ENCODE assay signal across 9 cellular contexts in genomic region chr16:15897834-15898254, GRCh38. TPM values are rescaled to one million over a fixed set of nuclear protein-coding genes. Genes with fewer than 3 reads are reported as not detected.
DNase-seq lines count a peak whose midpoint lies in the region; ATAC-seq and TF ChIP-seq lines count a peak whose summit lies in the region.
"Had no signal": no experiment of that assay in that cellular context is flagged by ENCODE, and none has a peak within 500 bp of the region (broad histone marks: within the 10 kb centered on the region; RNA-seq: fewer than 3 reads in every experiment).

No MANE protein-coding gene starts in this region.

- H3K4me3 Mint-ChIP-seq in activated CD4-positive, alpha-beta T cell treated with anti-CD3 and anti-CD28 coated beads, Interleukin-2, amount 10 ng/mL, durations not matched to agents 7 days and 5 days = no peak overlapping the region
- peak overlapping the region; percentile 25 for H3K4me3 Mint-ChIP-seq in activated naive CD8-positive, alpha-beta T cell treated with anti-CD3 and anti-CD28 coated beads for 36 hours
- H3K4me3 Mint-ChIP-seq: CD8-positive, alpha-beta memory T cell had no signal

- 59% methylated on average over 5 of the region's 5 CpGs for WGBS in esophagus muscularis mucosa

- peak; percentile 18 for DNase-seq in activated CD4-positive, alpha-beta T cell treated with anti-CD3 and anti-CD28 coated beads, Interleukin-2, amount 10 ng/mL, durations not matched to agents 7 days and 5 days
- DNase-seq in activated CD4-positive, alpha-beta T cell treated with anti-CD3 and anti-CD28 coated beads for 1 hour = no peak
- peak; percentile 32 for DNase-seq in activated naive CD8-positive, alpha-beta T cell treated with anti-CD3 and anti-CD28 coated beads for 36 hours
- DNase-seq in stimulated activated CD8-positive, alpha-beta memory T cell treated with anti-CD3 and anti-CD28 coated beads, Interleukin-4, amount 100 ng/mL, for 48 hours = peak; percentile 69
- DNase-seq in NCI-H2196 (lab: John Stamatoyannopoulos, UW; ENCODE audit: unreplicated experiment) (no peak), esophagus muscularis mucosa (ENCODE audit: extremely low spot score) (no peak)
- DNase-seq: CD8-positive, alpha-beta memory T cell had no signal

- no peaks in the 10 kb centered on the region for H3K9me3 ChIP-seq in esophagus muscularis mucosa

- H3K4me1 ChIP-seq in esophagus muscularis mucosa = peaks cover 0 to 5% (median 0%) of the 10 kb centered on the region in 4 donors

- H3K27me3 ChIP-seq in esophagus muscularis mucosa = no peaks in the 10 kb centered on the region

- TF ChIP-seq EP300 in esophagus muscularis mucosa (IDR thresholded peaks at IDR 0.05) = no peak

- no peak overlapping the region for H3K4me3 ChIP-seq in esophagus muscularis mucosa

- peaks cover 27% of the 10 kb centered on the region for H3K4me1 Mint-ChIP-seq in activated CD4-positive, alpha-beta T cell treated with anti-CD3 and anti-CD28 coated beads, Interleukin-2, amount 10 ng/mL, durations not matched to agents 7 days and 5 days
- H3K4me1 Mint-ChIP-seq in activated naive CD8-positive, alpha-beta T cell treated with anti-CD3 and anti-CD28 coated beads for 36 hours = peaks cover 16% of the 10 kb centered on the region
- H3K4me1 Mint-ChIP-seq: CD8-positive, alpha-beta memory T cell had no signal

- no peaks in the 10 kb centered on the region for H3K36me3 Mint-ChIP-seq in activated CD4-positive, alpha-beta T cell treated with anti-CD3 and anti-CD28 coated beads, Interleukin-2, amount 10 ng/mL, durations not matched to agents 7 days and 5 days (ENCODE audit: low read depth)
- no peaks in the 10 kb centered on the region for H3K36me3 Mint-ChIP-seq in activated naive CD8-positive, alpha-beta T cell treated with anti-CD3 and anti-CD28 coated beads for 36 hours
- H3K36me3 Mint-ChIP-seq: CD8-positive, alpha-beta memory T cell had no signal

- no peak for TF ChIP-seq CTCF in esophagus muscularis mucosa (IDR thresholded peaks at IDR 0.05)

- H3K9me3 Mint-ChIP-seq in activated CD4-positive, alpha-beta T cell treated with anti-CD3 and anti-CD28 coated beads, Interleukin-2, amount 10 ng/mL, durations not matched to agents 7 days and 5 days = no peaks in the 10 kb centered on the region
- no peaks in the 10 kb centered on the region for H3K9me3 Mint-ChIP-seq in activated naive CD8-positive, alpha-beta T cell treated with anti-CD3 and anti-CD28 coated beads for 36 hours
- H3K9me3 Mint-ChIP-seq: CD8-positive, alpha-beta memory T cell had no signal

- intact Hi-C loops in esophagus muscularis mucosa (cut with DNase I) = no loop called here

- no peak overlapping the region for H3K27ac ChIP-seq in esophagus muscularis mucosa (replicated peaks in 1 of 4)

- no peaks in the 10 kb centered on the region for H3K27me3 Mint-ChIP-seq in activated CD4-positive, alpha-beta T cell treated with anti-CD3 and anti-CD28 coated beads, Interleukin-2, amount 10 ng/mL, durations not matched to agents 7 days and 5 days
- H3K27me3 Mint-ChIP-seq in activated naive CD8-positive, alpha-beta T cell treated with anti-CD3 and anti-CD28 coated beads for 36 hours = no peaks in the 10 kb centered on the region

- H3K36me3 ChIP-seq in esophagus muscularis mucosa = no peaks in the 10 kb centered on the region

- H3K27ac Mint-ChIP-seq in activated CD4-positive, alpha-beta T cell treated with anti-CD3 and anti-CD28 coated beads, Interleukin-2, amount 10 ng/mL, durations not matched to agents 7 days and 5 days = peak overlapping the region; percentile 71
- H3K27ac Mint-ChIP-seq in activated naive CD8-positive, alpha-beta T cell treated with anti-CD3 and anti-CD28 coated beads for 36 hours = no peak overlapping the region

- CTCF ChIA-PET in activated CD4-positive, alpha-beta T cell treated with anti-CD3 and anti-CD28 coated beads, Interleukin-2, amount 10 ng/mL, durations not matched to agents 7 days and 5 days (lab: Charles Lee) = interaction anchor here (1.0 to 1.1 kb wide), 2 partner anchors 14 to 21 kb away, joined by 3 to 5 read pairs; no protein-coding TSS in a partner anchor

- ATAC-seq in HG03521 (IDR thresholded peaks at IDR 0.05; ENCODE audit: unreplicated experiment) (peak; percentile 79), GM18520 (IDR thresholded peaks at IDR 0.05; ENCODE audit: unreplicated experiment) (no peak)

- POLR2A ChIA-PET in activated CD4-positive, alpha-beta T cell treated with anti-CD3 and anti-CD28 coated beads, Interleukin-2, amount 10 ng/mL, durations not matched to agents 7 days and 5 days (lab: Charles Lee) = interaction anchor here (0.6 to 1.1 kb wide), 2 partner anchors 10 kb away, joined by 3 read pairs; no protein-coding TSS in a partner anchor

- TF ChIP-seq POLR2A in esophagus muscularis mucosa (IDR thresholded peaks at IDR 0.05; ENCODE audit: low read depth) = no peak

RNA-seq across cellular contexts. Expression of gene CEP20, which starts 9.4 kb away (rescaled TPM):
- 10 to 100 TPM; 46.2 to 59.4 TPM for total RNA-seq in activated CD4-positive, alpha-beta T cell treated with anti-CD3 and anti-CD28 coated beads, Interleukin-2, amount 10 ng/mL, durations not matched to agents 7 days and 5 days
- total RNA-seq in activated naive CD8-positive, alpha-beta T cell treated with anti-CD3 and anti-CD28 coated beads for 36 hours = 10 to 100 TPM; 37.5 to 44.9 TPM
- total RNA-seq in esophagus muscularis mucosa = 10 to 100 TPM; 25.2 to 36.1 (median 32.0) TPM

RNA-seq across cellular contexts. Expression of gene MYH11, which starts 41.0 kb away (rescaled TPM):
- total RNA-seq in activated CD4-positive, alpha-beta T cell treated with anti-CD3 and anti-CD28 coated beads, Interleukin-2, amount 10 ng/mL, durations not matched to agents 7 days and 5 days = under 1 TPM in 1 of 2 experiments, not detected in 1; 0.04 TPM
- not detected for total RNA-seq in activated naive CD8-positive, alpha-beta T cell treated with anti-CD3 and anti-CD28 coated beads for 36 hours
- over 10,000 TPM in 3 of 4 donors, 1,000 to 10,000 TPM in 1; 9,583 to 20,476 (median 14,208) TPM for total RNA-seq in esophagus muscularis mucosa
- total RNA-seq: CD8-positive, alpha-beta memory T cell had no signal

RNA-seq across cellular contexts. Expression of gene ABCC1, which starts 51.6 kb away (rescaled TPM):
- 10 to 100 TPM; 51.7 to 55.2 TPM for total RNA-seq in activated CD4-positive, alpha-beta T cell treated with anti-CD3 and anti-CD28 coated beads, Interleukin-2, amount 10 ng/mL, durations not matched to agents 7 days and 5 days
- 10 to 100 TPM; 57.0 to 61.9 TPM for total RNA-seq in activated naive CD8-positive, alpha-beta T cell treated with anti-CD3 and anti-CD28 coated beads for 36 hours
- total RNA-seq in esophagus muscularis mucosa = 100 to 1,000 TPM in 2 of 4 donors, 10 to 100 TPM in 2; 61.8 to 141 (median 103) TPM

Comparison
In these comparisons a context has a peak if more than half of its experiments do, and no peak if none do; other contexts are left out.
1. DNase-seq: peak in activated CD4-positive, alpha-beta T cell treated with anti-CD3 and anti-CD28 coated beads, Interleukin-2, amount 10 ng/mL, durations not matched to agents 7 days and 5 days (single experiment), activated naive CD8-positive, alpha-beta T cell treated with anti-CD3 and anti-CD28 coated beads for 36 hours (single experiment) and stimulated activated CD8-positive, alpha-beta memory T cell treated with anti-CD3 and anti-CD28 coated beads, Interleukin-4, amount 100 ng/mL, for 48 hours (single experiment); none in activated CD4-positive, alpha-beta T cell treated with anti-CD3 and anti-CD28 coated beads for 1 hour (single experiment), NCI-H2196 (single experiment) and esophagus muscularis mucosa (single experiment).
2. RNA of gene MYH11, which starts 41.0 kb away (total RNA-seq): 9,583 to 20,476 TPM in esophagus muscularis mucosa; 0.04 TPM in activated CD4-positive, alpha-beta T cell treated with anti-CD3 and anti-CD28 coated beads, Interleukin-2, amount 10 ng/mL, durations not matched to agents 7 days and 5 days and not detected in activated naive CD8-positive, alpha-beta T cell treated with anti-CD3 and anti-CD28 coated beads for 36 hours; every median in the first group is over 1,000 times any median in the second.